ENCODE assay signal across 9 cellular contexts in the genomic region with DNA sequence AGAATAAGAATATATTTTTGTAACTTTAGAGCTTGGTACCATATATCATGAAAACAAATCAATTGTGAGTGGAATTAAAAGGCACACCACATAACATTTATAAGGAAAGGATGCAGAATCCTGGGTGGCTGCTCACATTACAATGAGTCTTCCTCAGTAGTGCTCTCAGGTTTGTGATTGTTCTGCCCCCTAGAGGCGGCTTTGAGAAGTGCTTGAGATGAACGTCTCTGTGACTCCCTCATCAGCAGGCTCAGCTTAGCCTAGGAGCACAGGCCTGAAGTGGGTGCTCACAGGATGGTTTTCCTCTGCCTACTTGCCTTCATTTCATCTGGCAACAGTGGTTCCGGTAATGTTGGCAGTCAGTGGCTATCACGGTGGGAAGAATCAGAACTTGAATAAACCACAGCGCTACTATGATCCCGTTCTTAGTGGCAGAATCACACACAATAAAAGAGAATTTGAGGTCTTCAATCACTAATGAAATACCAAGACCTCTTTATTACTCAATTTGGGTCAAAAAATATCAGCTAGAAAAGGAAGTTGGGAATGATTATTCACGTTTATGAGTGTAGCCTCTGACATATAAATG. TPM values are rescaled to one million over a fixed set of nuclear protein-coding genes. Genes with fewer than 3 reads are reported as not detected.
DNase-seq lines count a peak whose midpoint lies in the region; ATAC-seq lines count a peak whose summit lies in the region.
"Had no signal": no experiment of that assay in that cellular context is flagged by ENCODE, and none has a peak within 500 bp of the region (broad histone marks: within the 10 kb centered on the region; RNA-seq: fewer than 3 reads in every experiment).

No MANE protein-coding gene starts in this region.

- peak; percentile 15 to 76 (median 43) for DNase-seq in CD4-positive, CD25-positive, alpha-beta regulatory T cell
- DNase-seq in NCI-H510A treated with DMSO at 0.1 percent for 48 hours (lab: John Stamatoyannopoulos, UW): peak; percentile 89
- peak; percentile 84 for DNase-seq in activated CD4-positive, alpha-beta T cell treated with anti-CD3 and anti-CD28 coated beads, Interleukin-2, amount 10 ng/mL, durations not matched to agents 7 days and 5 days
- DNase-seq in ecto neural progenitor cell (ENCODE audit: low spot score): peak; percentile 77
- DNase-seq in lung microvascular endothelial cell (ENCODE audit: low read depth in 2 of 2): peak; percentile 79 to 83
- peak; percentile 44 for DNase-seq in stimulated activated CD8-positive, alpha-beta memory T cell treated with anti-CD3 and anti-CD28 coated beads, Interleukin-15, amount 100 ng/mL, for 24 hours (ENCODE audit: low read depth)

- H3K4me1 ChIP-seq in CD4-positive, CD25-positive, alpha-beta regulatory T cell (ENCODE audit: control insufficient read depth, insufficient read depth, low read length, poor library complexity, severe bottlenecking): no peaks in the 10 kb centered on the region

- H3K4me3 ChIP-seq in CD4-positive, CD25-positive, alpha-beta regulatory T cell (ENCODE audit: low read depth, low read length): no peak overlapping the region

- ATAC-seq in CD4-positive, CD25-positive, alpha-beta regulatory T cell (ENCODE audit: low read depth in 2 of 2): peak; percentile 52 to 76
- ATAC-seq in GM19324 (IDR thresholded peaks at IDR 0.05; ENCODE audit: low FRiP score, unreplicated experiment): peak; percentile 93
- ATAC-seq in HG03354 (IDR thresholded peaks at IDR 0.05; ENCODE audit: poor library complexity, severe bottlenecking, unreplicated experiment): peak; percentile 97

- POLR2A ChIA-PET in activated CD4-positive, alpha-beta T cell treated with anti-CD3 and anti-CD28 coated beads, Interleukin-2, amount 10 ng/mL, durations not matched to agents 7 days and 5 days (lab: Charles Lee): no interaction called here

- H3K36me3 ChIP-seq in CD4-positive, CD25-positive, alpha-beta regulatory T cell (ENCODE audit: control insufficient read depth, insufficient read depth, low read length): no peaks in the 10 kb centered on the region

- CTCF ChIA-PET in activated CD4-positive, alpha-beta T cell treated with anti-CD3 and anti-CD28 coated beads, Interleukin-2, amount 10 ng/mL, durations not matched to agents 7 days and 5 days (lab: Charles Lee): interaction anchor here (0.9 to 1.4 kb wide), 3 partner anchors 8 to 166 kb away, joined by 3 to 7 read pairs (median 3); a partner anchor contains a TSS

- no peak overlapping the region for H3K4me3 Mint-ChIP-seq in CD4-positive, CD25-positive, alpha-beta regulatory T cell
- no peak overlapping the region for H3K4me3 Mint-ChIP-seq in activated CD4-positive, alpha-beta T cell treated with anti-CD3 and anti-CD28 coated beads, Interleukin-2, amount 10 ng/mL, durations not matched to agents 7 days and 5 days

- no peak overlapping the region for H3K27ac ChIP-seq in CD4-positive, CD25-positive, alpha-beta regulatory T cell (ENCODE audit: insufficient read depth, low read length, poor library complexity, severe bottlenecking)

- peaks cover 30% of the 10 kb centered on the region for H3K27me3 Mint-ChIP-seq in CD4-positive, CD25-positive, alpha-beta regulatory T cell
- peaks cover 26% of the 10 kb centered on the region for H3K27me3 Mint-ChIP-seq in activated CD4-positive, alpha-beta T cell treated with anti-CD3 and anti-CD28 coated beads, Interleukin-2, amount 10 ng/mL, durations not matched to agents 7 days and 5 days

- peaks cover 21% of the 10 kb centered on the region for H3K27me3 ChIP-seq in CD4-positive, CD25-positive, alpha-beta regulatory T cell (ENCODE audit: control insufficient read depth, insufficient read depth, low read length)

- peaks cover 0 to 8% (median 0%) of the 10 kb centered on the region in 7 donors for H3K9me3 Mint-ChIP-seq in CD4-positive, CD25-positive, alpha-beta regulatory T cell
- H3K9me3 Mint-ChIP-seq in activated CD4-positive, alpha-beta T cell treated with anti-CD3 and anti-CD28 coated beads, Interleukin-2, amount 10 ng/mL, durations not matched to agents 7 days and 5 days: peaks cover 5% of the 10 kb centered on the region

- no peaks in the 10 kb centered on the region for H3K9me3 ChIP-seq in CD4-positive, CD25-positive, alpha-beta regulatory T cell (ENCODE audit: control insufficient read depth in 2 of 2, low read length in 2 of 2)

- H3K4me1 Mint-ChIP-seq in CD4-positive, CD25-positive, alpha-beta regulatory T cell: peaks cover 0 to 4% (median 3%) of the 10 kb centered on the region in 4 donors
- peaks cover 4% of the 10 kb centered on the region for H3K4me1 Mint-ChIP-seq in activated CD4-positive, alpha-beta T cell treated with anti-CD3 and anti-CD28 coated beads, Interleukin-2, amount 10 ng/mL, durations not matched to agents 7 days and 5 days

- no peaks in the 10 kb centered on the region for H3K36me3 Mint-ChIP-seq in CD4-positive, CD25-positive, alpha-beta regulatory T cell
- peaks cover 3% of the 10 kb centered on the region for H3K36me3 Mint-ChIP-seq in activated CD4-positive, alpha-beta T cell treated with anti-CD3 and anti-CD28 coated beads, Interleukin-2, amount 10 ng/mL, durations not matched to agents 7 days and 5 days (ENCODE audit: low read depth)

- no peak overlapping the region for H3K27ac Mint-ChIP-seq in CD4-positive, CD25-positive, alpha-beta regulatory T cell
- no peak overlapping the region for H3K27ac Mint-ChIP-seq in activated CD4-positive, alpha-beta T cell treated with anti-CD3 and anti-CD28 coated beads, Interleukin-2, amount 10 ng/mL, durations not matched to agents 7 days and 5 days

RNA-seq across cellular contexts. Expression of a gene that starts 38.1 kb away (rescaled TPM):
- total RNA-seq in CD4-positive, CD25-positive, alpha-beta regulatory T cell: 0.47 TPM
- not detected for polyA plus RNA-seq in CD4-positive, CD25-positive, alpha-beta regulatory T cell
- total RNA-seq in activated CD4-positive, alpha-beta T cell treated with anti-CD3 and anti-CD28 coated beads, Interleukin-2, amount 10 ng/mL, durations not matched to agents 7 days and 5 days: 1 to 10 TPM; 1.1 to 2.0 TPM
- 4.4 and 5.4 TPM in 2 replicates for total RNA-seq in lung microvascular endothelial cell

RNA-seq across cellular contexts. Expression of a gene that starts 38.2 kb away (rescaled TPM):
- total RNA-seq in CD4-positive, CD25-positive, alpha-beta regulatory T cell: not detected
- not detected for polyA plus RNA-seq in CD4-positive, CD25-positive, alpha-beta regulatory T cell
- total RNA-seq in activated CD4-positive, alpha-beta T cell treated with anti-CD3 and anti-CD28 coated beads, Interleukin-2, amount 10 ng/mL, durations not matched to agents 7 days and 5 days: not detected
- under 0.01 TPM in 1 of 2 replicates, not detected in the other for total RNA-seq in lung microvascular endothelial cell
- total RNA-seq: activated CD8-positive, alpha-beta memory T cell treated with anti-CD3 and anti-CD28 coated beads for 36 hours had no signal
